ENCODE assay signal across 1 cellular context in genomic region chr6:89321571-89321970, GRCh38.
TF ChIP-seq lines count a peak whose summit lies in the region.

No MANE protein-coding gene starts in this region.

TF ChIP-seq in K562, 482 proteins besides CTCF, POLR2A, EP300 and RAD21 (continued from another document and continues in another):
- TF ChIP-seq SRSF1 (IDR thresholded peaks at IDR 0.05; ENCODE audit: low read depth, low read length): no peak
- TF ChIP-seq RFX1 (IDR thresholded peaks at IDR 0.05): no peak
- TF ChIP-seq, protein P1, sequence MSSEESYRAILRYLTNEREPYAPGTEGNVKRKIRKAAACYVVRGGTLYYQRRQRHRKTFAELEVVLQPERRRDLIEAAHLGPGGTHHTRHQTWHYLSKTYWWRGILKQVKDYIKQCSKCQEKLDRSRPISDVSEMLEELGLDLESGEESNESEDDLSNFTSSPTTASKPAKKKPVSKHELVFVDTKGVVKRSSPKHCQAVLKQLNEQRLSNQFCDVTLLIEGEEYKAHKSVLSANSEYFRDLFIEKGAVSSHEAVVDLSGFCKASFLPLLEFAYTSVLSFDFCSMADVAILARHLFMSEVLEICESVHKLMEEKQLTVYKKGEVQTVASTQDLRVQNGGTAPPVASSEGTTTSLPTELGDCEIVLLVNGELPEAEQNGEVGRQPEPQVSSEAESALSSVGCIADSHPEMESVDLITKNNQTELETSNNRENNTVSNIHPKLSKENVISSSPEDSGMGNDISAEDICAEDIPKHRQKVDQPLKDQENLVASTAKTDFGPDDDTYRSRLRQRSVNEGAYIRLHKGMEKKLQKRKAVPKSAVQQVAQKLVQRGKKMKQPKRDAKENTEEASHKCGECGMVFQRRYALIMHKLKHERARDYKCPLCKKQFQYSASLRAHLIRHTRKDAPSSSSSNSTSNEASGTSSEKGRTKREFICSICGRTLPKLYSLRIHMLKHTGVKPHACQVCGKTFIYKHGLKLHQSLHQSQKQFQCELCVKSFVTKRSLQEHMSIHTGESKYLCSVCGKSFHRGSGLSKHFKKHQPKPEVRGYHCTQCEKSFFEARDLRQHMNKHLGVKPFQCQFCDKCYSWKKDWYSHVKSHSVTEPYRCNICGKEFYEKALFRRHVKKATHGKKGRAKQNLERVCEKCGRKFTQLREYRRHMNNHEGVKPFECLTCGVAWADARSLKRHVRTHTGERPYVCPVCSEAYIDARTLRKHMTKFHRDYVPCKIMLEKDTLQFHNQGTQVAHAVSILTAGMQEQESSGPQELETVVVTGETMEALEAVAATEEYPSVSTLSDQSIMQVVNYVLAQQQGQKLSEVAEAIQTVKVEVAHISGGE (CRISPR knock-in tag; IDR thresholded peaks at IDR 0.05): no peak
- TF ChIP-seq, protein P2, sequence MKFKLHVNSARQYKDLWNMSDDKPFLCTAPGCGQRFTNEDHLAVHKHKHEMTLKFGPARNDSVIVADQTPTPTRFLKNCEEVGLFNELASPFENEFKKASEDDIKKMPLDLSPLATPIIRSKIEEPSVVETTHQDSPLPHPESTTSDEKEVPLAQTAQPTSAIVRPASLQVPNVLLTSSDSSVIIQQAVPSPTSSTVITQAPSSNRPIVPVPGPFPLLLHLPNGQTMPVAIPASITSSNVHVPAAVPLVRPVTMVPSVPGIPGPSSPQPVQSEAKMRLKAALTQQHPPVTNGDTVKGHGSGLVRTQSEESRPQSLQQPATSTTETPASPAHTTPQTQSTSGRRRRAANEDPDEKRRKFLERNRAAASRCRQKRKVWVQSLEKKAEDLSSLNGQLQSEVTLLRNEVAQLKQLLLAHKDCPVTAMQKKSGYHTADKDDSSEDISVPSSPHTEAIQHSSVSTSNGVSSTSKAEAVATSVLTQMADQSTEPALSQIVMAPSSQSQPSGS (CRISPR knock-in tag; IDR thresholded peaks at IDR 0.05): no peak
- TF ChIP-seq, protein P3, sequence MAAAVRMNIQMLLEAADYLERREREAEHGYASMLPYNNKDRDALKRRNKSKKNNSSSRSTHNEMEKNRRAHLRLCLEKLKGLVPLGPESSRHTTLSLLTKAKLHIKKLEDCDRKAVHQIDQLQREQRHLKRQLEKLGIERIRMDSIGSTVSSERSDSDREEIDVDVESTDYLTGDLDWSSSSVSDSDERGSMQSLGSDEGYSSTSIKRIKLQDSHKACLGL (CRISPR knock-in tag; IDR thresholded peaks at IDR 0.05; ENCODE audit: borderline replicate concordance, poor library complexity, severe bottlenecking): no peak
- TF ChIP-seq BRD9 (IDR thresholded peaks at IDR 0.05; ENCODE audit: low read depth, partially characterized antibody): no peak
- no peak for TF ChIP-seq BCL6 (CRISPR knock-in tag; IDR thresholded peaks at IDR 0.05)
- TF ChIP-seq ARNT (IDR thresholded peaks at IDR 0.05): no peak
- no peak for TF ChIP-seq SRF (CRISPR knock-in tag; IDR thresholded peaks at IDR 0.05)
- TF ChIP-seq, protein P4, sequence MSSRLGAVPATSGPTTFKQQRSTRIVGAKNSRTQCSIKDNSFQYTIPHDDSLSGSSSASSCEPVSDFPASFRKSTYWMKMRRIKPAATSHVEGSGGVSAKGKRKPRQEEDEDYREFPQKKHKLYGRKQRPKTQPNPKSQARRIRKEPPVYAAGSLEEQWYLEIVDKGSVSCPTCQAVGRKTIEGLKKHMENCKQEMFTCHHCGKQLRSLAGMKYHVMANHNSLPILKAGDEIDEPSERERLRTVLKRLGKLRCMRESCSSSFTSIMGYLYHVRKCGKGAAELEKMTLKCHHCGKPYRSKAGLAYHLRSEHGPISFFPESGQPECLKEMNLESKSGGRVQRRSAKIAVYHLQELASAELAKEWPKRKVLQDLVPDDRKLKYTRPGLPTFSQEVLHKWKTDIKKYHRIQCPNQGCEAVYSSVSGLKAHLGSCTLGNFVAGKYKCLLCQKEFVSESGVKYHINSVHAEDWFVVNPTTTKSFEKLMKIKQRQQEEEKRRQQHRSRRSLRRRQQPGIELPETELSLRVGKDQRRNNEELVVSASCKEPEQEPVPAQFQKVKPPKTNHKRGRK (tag; IDR thresholded peaks at IDR 0.05): no peak
- 0 out of 2 replicates have a peak, but pooled peaks have one; percentile 14 for TF ChIP-seq HMBOX1 (IDR thresholded peaks at IDR 0.05)
- no peak for TF ChIP-seq POLR2B (IDR thresholded peaks at IDR 0.05; ENCODE audit: low read depth, partially characterized antibody)
- TF ChIP-seq, protein P5, sequence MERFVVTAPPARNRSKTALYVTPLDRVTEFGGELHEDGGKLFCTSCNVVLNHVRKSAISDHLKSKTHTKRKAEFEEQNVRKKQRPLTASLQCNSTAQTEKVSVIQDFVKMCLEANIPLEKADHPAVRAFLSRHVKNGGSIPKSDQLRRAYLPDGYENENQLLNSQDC (CRISPR knock-in tag; IDR thresholded peaks at IDR 0.05): no peak
- TF ChIP-seq ZNF143 (CRISPR knock-in tag; IDR thresholded peaks at IDR 0.05): no peak
- TF ChIP-seq MCM3 (IDR thresholded peaks at IDR 0.05): no peak
- TF ChIP-seq DLX4 (CRISPR knock-in tag; IDR thresholded peaks at IDR 0.05): no peak
- TF ChIP-seq NR2C1 (IDR thresholded peaks at IDR 0.05): no peak
- no peak for TF ChIP-seq NR2C1 (tag; IDR thresholded peaks at IDR 0.05)
- TF ChIP-seq ZNF79 (CRISPR knock-in tag; IDR thresholded peaks at IDR 0.05; ENCODE audit: low read depth): no peak
- no peak for TF ChIP-seq ZNF764 (CRISPR knock-in tag; IDR thresholded peaks at IDR 0.05; ENCODE audit: low read depth)
- no peak for TF ChIP-seq ZNF121 (CRISPR knock-in tag; conservative IDR thresholded peaks at IDR 0.05)
- TF ChIP-seq FOXM1 (IDR thresholded peaks at IDR 0.05; ENCODE audit: low read depth): 0 out of 2 replicates have a peak, but pooled peaks have one; percentile 20
- TF ChIP-seq FOXM1 (CRISPR knock-in tag; IDR thresholded peaks at IDR 0.05; ENCODE audit: low read depth): no peak
- no peak for TF ChIP-seq SETDB1 (IDR thresholded peaks at IDR 0.05; ENCODE audit: low read length)
- TF ChIP-seq CHD4 (IDR thresholded peaks at IDR 0.05; ENCODE audit: insufficient read depth, insufficient replicate concordance, low read depth, low read length, poor library complexity, severe bottlenecking): no peak
- peak; percentile 54; the same call in 1 of the 2 replicates for TF ChIP-seq MBD2 (IDR thresholded peaks at IDR 0.05; ENCODE audit: borderline replicate concordance, low read depth)
- no peak for TF ChIP-seq ZNF57 (CRISPR knock-in tag; IDR thresholded peaks at IDR 0.05)
- TF ChIP-seq RBFOX2 (IDR thresholded peaks at IDR 0.05; ENCODE audit: low read depth, low read length): no peak
- TF ChIP-seq ZNF311 (CRISPR knock-in tag; IDR thresholded peaks at IDR 0.05): no peak
- no peak for TF ChIP-seq POLR3G (IDR thresholded peaks at IDR 0.05; ENCODE audit: extremely low read depth, insufficient read length, insufficient replicate concordance)
- TF ChIP-seq MECOM (CRISPR knock-in tag; IDR thresholded peaks at IDR 0.05): no peak
- TF ChIP-seq NCOA4 (IDR thresholded peaks at IDR 0.05; ENCODE audit: partially characterized antibody): no peak
- no peak for TF ChIP-seq ZNF324 (CRISPR knock-in tag; IDR thresholded peaks at IDR 0.05)
- TF ChIP-seq ZNF354B (CRISPR knock-in tag; IDR thresholded peaks at IDR 0.05): no peak
- TF ChIP-seq, protein P6, sequence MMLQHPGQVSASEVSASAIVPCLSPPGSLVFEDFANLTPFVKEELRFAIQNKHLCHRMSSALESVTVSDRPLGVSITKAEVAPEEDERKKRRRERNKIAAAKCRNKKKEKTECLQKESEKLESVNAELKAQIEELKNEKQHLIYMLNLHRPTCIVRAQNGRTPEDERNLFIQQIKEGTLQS (IDR thresholded peaks at IDR 0.05): no peak
- TF ChIP-seq, protein P6 (CRISPR knock-in tag; conservative IDR thresholded peaks at IDR 0.05): no peak
- peak; percentile 92; the same call in 1 of the 2 replicates for TF ChIP-seq RUNX1 (IDR thresholded peaks at IDR 0.05; ENCODE audit: low read depth)
- TF ChIP-seq SP1 (CRISPR knock-in tag; IDR thresholded peaks at IDR 0.05): no peak
- TF ChIP-seq HDAC1 (IDR thresholded peaks at IDR 0.05): peak in 1 of 2 experiments; percentile 63; a peak in 1 of 4 replicates
- TF ChIP-seq ZNF282 (CRISPR knock-in tag; IDR thresholded peaks at IDR 0.05): no peak
- TF ChIP-seq CCAR2 (IDR thresholded peaks at IDR 0.05; ENCODE audit: low read depth, low read length): no peak
- TF ChIP-seq ARID1B (IDR thresholded peaks at IDR 0.05): peak; percentile 89
- peak; percentile 41; the same call in 1 of the 2 replicates for TF ChIP-seq ZEB2 (IDR thresholded peaks at IDR 0.05)
- TF ChIP-seq ZNF175 (CRISPR knock-in tag; IDR thresholded peaks at IDR 0.05; ENCODE audit: low read depth): no peak
- no peak for TF ChIP-seq CLOCK (CRISPR knock-in tag; IDR thresholded peaks at IDR 0.05; ENCODE audit: borderline replicate concordance)
- no peak for TF ChIP-seq GTF2A2 (tag; IDR thresholded peaks at IDR 0.05)
- TF ChIP-seq REST (CRISPR knock-in tag; IDR thresholded peaks at IDR 0.05; ENCODE audit: low read depth): no peak
- TF ChIP-seq RBM14 (IDR thresholded peaks at IDR 0.05; ENCODE audit: borderline replicate concordance, insufficient read depth, low read depth, low read length): no peak
- TF ChIP-seq XRCC5 (IDR thresholded peaks at IDR 0.05; ENCODE audit: low read depth, low read length): no peak
- no peak for TF ChIP-seq GABPB1 (CRISPR knock-in tag; IDR thresholded peaks at IDR 0.05)
